Comparison of ENCODE assay signal across 8 cellular contexts in the genomic region with DNA sequence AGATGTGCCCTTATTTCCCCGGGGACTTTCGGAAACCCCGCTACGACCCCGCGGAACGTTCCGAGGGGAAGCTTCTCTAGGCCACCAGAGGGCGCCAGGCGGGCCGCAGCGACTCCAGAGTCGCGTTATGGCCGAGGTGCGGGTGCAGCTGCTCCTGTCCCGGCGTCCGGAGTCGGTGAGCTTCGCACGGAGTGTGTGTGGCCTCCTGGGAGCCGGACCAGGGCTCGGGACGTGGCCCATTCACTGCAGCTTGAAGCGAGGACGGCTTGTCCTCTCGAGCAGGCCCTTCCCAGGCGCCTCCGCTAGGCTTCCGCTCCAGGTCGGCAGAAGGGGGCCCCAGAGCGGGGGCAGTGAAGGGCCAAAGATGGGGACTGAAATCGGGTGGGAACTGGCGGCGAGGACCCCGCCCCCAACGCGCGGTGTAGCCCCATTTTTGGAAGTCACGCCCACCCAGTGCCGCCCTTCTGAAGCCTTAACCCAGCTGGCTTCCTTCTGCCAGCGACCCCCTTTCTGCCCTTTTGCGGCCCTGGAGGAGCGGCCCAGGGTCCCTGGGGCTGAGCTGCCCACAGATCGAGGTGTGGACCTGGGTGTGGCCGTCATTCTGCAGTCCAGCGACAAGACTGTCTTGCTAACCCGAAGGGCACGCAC. TPM values are rescaled to one million over a fixed set of nuclear protein-coding genes. Genes with fewer than 3 reads are reported as not detected.
DNase-seq lines count a peak whose midpoint lies in the region; ATAC-seq and TF ChIP-seq lines count a peak whose summit lies in the region.

A gene with protein sequence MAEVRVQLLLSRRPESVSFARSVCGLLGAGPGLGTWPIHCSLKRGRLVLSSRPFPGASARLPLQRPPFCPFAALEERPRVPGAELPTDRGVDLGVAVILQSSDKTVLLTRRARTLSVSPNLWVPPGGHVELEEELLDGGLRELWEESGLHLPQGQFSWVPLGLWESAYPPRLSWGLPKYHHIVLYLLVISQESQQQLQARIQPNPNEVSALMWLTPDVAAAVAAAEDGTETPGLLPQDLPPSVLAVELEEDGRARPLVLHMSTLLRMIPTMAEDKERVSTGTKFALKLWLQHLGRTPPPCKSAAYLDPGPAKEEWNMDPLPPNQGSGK (plus strand): TSS at position 117 of the 648 bp plus-strand sequence. CDS start 11 bp downstream, at position 128.

- peak within 1 kb of the TSS in 3 of 7 donors; percentile 21 to 69 (median 58) for H3K27ac Mint-ChIP-seq in CD14-positive monocyte

- peak; percentile 44 for ATAC-seq in HG03520 (IDR thresholded peaks at IDR 0.05; ENCODE audit: unreplicated experiment)

- H3K4me3 ChIP-seq in epithelial cell of esophagus (ENCODE audit: low read length) (peak within 1 kb of the TSS; percentile 57), mucosa of stomach (ENCODE audit: low read length) (peak within 1 kb of the TSS; percentile 73)

- peaks cover 46 to 50% of the 10 kb centered on the region in 2 donors for H3K36me3 Mint-ChIP-seq in CD14-positive monocyte

- H3K9me3 ChIP-seq in mucosa of stomach (ENCODE audit: control insufficient read depth, low read length): no peaks in the 10 kb centered on the region

- peaks cover 0 to 3% (median 0%) of the 10 kb centered on the region in 3 donors for H3K27me3 Mint-ChIP-seq in CD14-positive monocyte (ENCODE audit: low read depth in 3 of 3)

- no peak within 1 kb of the TSS for H3K4me3 Mint-ChIP-seq in CD14-positive monocyte

- no peaks in the 10 kb centered on the region for H3K27me3 ChIP-seq in mucosa of stomach (ENCODE audit: control insufficient read depth, insufficient read depth, low read length)

- intact Hi-C loops in CD14-positive monocyte (cut with micrococcal nuclease): loop anchor here (1.0 to 5.0 kb wide), 3 partner anchors 42 to 172 kb away; a partner anchor contains a TSS

- peak; percentile 73 for DNase-seq in CD14-positive monocyte (ENCODE audit: low spot score)
- DNase-seq in GM19238 (ENCODE audit: insufficient read length, low spot score): peak; percentile 81
- peak; percentile 36 for DNase-seq in NOMO-1 treated with DMSO at 0.1 percent for 48 hours (lab: John Stamatoyannopoulos, UW; ENCODE audit: unreplicated experiment)
- peak; percentile 28 for DNase-seq in activated CD8-positive, alpha-beta memory T cell treated with anti-CD3 and anti-CD28 coated beads, Interleukin-2, amount 50 U/mL, for 24 hours (ENCODE audit: extremely low read depth)
- DNase-seq in epithelial cell of esophagus (ENCODE audit: low read depth): peak; percentile 70
- peak; percentile 53 to 73 for DNase-seq in stimulated activated CD8-positive, alpha-beta memory T cell treated with anti-CD3 and anti-CD28 coated beads, Interleukin-7, amount 100 ng/mL, for 1 hour (ENCODE audit: low read depth in 2 of 2)

- H3K36me3 ChIP-seq in mucosa of stomach (ENCODE audit: control insufficient read depth, insufficient read depth, low read length): peaks cover 15% of the 10 kb centered on the region

- H3K4me1 Mint-ChIP-seq in CD14-positive monocyte: peaks cover 6% of the 10 kb centered on the region

- peak; percentile 91 for TF ChIP-seq CTCF in CD14-positive monocyte (IDR thresholded peaks at IDR 0.05)
- peak; percentile 93 for TF ChIP-seq CTCF in epithelial cell of esophagus (IDR thresholded peaks at IDR 0.05; ENCODE audit: insufficient read depth, low read depth, low read length, missing control alignments)

- no peaks in the 10 kb centered on the region for H3K9me3 Mint-ChIP-seq in CD14-positive monocyte

- H3K4me1 ChIP-seq in mucosa of stomach (ENCODE audit: control insufficient read depth, insufficient read depth, low read length): peaks cover 18% of the 10 kb centered on the region

- peak within 1 kb of the TSS; percentile 73 for H3K9ac ChIP-seq in mucosa of stomach (ENCODE audit: low read length)

RNA-seq across cellular contexts. Expression of the gene that starts here (rescaled TPM):
- 1 to 10 TPM; 2.1 to 3.1 TPM for polyA plus RNA-seq in CD14-positive monocyte

Comparison
In these comparisons a context has a peak if more than half of its experiments do, and no peak if none do; other contexts are left out.
1. Peak in every context shown above with its lines: DNase-seq, ATAC-seq and H3K4me3 ChIP-seq.
2. DNase-seq: peak in every context shown above with its lines; median percentile 81 in GM19238; 73 in CD14-positive monocyte; 70 in epithelial cell of esophagus; 63 in stimulated activated CD8-positive, alpha-beta memory T cell treated with anti-CD3 and anti-CD28 coated beads, Interleukin-7, amount 100 ng/mL, for 1 hour; 36 in NOMO-1 treated with DMSO at 0.1 percent for 48 hours; 28 in activated CD8-positive, alpha-beta memory T cell treated with anti-CD3 and anti-CD28 coated beads, Interleukin-2, amount 50 U/mL, for 24 hours.